1 cellular context compared by ENCODE assay signal in the genomic region with DNA sequence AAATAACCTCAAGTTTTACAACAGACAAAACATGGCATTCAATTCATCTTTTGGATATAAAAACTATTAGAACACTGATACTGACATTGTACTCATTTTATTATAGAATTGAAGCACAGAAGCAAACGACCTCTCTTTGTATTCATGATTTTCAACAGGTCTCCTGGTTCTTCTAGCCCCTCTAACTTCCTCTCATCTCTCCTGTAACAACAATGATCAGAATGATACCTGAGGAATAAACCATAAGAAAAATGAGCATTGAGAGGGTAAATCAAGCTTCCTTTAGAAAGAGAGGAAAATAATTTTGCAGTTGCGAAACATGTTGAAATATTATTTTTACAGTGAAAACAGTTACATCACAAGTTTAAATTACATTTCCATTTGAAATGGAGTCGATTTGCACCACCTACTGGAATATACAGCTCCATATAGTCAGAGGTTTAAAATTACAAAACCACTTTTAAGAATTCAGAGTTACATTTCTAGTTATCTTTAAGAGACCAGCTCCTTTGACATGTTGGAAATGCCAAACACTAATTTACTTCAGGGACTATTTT.
A peak's percentile ranks its signal among the peaks of the same experiment; 100 is the strongest.
TF ChIP-seq lines count a peak whose summit lies in the region.

No MANE protein-coding gene starts in this region.

TF ChIP-seq in H1, 55 proteins besides CTCF, POLR2A, EP300 and RAD21:
- TF ChIP-seq FOSL1 (IDR thresholded peaks at IDR 0.05; ENCODE audit: insufficient read depth, low read depth, low read length) = no peak
- TF ChIP-seq CEBPB (IDR thresholded peaks at IDR 0.05; ENCODE audit: low read depth, low read length) = 0 out of 2 replicates have a peak, but pooled peaks have one; percentile 19
- TF ChIP-seq, protein P1, sequence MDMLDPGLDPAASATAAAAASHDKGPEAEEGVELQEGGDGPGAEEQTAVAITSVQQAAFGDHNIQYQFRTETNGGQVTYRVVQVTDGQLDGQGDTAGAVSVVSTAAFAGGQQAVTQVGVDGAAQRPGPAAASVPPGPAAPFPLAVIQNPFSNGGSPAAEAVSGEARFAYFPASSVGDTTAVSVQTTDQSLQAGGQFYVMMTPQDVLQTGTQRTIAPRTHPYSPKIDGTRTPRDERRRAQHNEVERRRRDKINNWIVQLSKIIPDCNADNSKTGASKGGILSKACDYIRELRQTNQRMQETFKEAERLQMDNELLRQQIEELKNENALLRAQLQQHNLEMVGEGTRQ (IDR thresholded peaks at IDR 0.05; ENCODE audit: low read length) = no peak
